ENCODE assay signal across 11 cellular contexts in genomic region chr7:47186316-47186715, GRCh38.
DNase-seq lines count a peak whose midpoint lies in the region; ATAC-seq and TF ChIP-seq lines count a peak whose summit lies in the region.
"Had no signal": no experiment of that assay in that cellular context is flagged by ENCODE, and none has a peak within 500 bp of the region (broad histone marks: within the 10 kb centered on the region; RNA-seq: fewer than 3 reads in every experiment).

No MANE protein-coding gene starts in this region.

- peak; percentile 93 for ATAC-seq in GM19025 (IDR thresholded peaks at IDR 0.05; ENCODE audit: low read depth, unreplicated experiment)
- ATAC-seq in HG02588 (IDR thresholded peaks at IDR 0.05; ENCODE audit: unreplicated experiment), result peak; percentile 95
- peak; percentile 83 for ATAC-seq in HG03565 (IDR thresholded peaks at IDR 0.05; ENCODE audit: unreplicated experiment)
- ATAC-seq: T-helper 17 cell had no signal

- WGBS in hepatocyte (ENCODE audit: low lambda C conversion rate, missing lambda C conversion rate), result 96% methylated on average over 5 of the region's 5 CpGs

- H3K9me2 ChIP-seq in hepatocyte (replicated peaks; ENCODE audit: insufficient read depth), result no peaks in the 10 kb centered on the region

- H3K9me3 ChIP-seq in hepatocyte (ENCODE audit: low read depth), result no peaks in the 10 kb centered on the region
- H3K9me3 ChIP-seq: colonic mucosa had no signal

- no peak overlapping the region for H3K4me3 ChIP-seq in hepatocyte
- H3K4me3 ChIP-seq: colonic mucosa had no signal

- DNase-seq in pons (ENCODE audit: low spot score), result peak; percentile 70
- no peak for DNase-seq in stimulated activated CD4-positive, alpha-beta T cell treated with anti-CD3 and anti-CD28 coated beads, Interleukin-12 subunit alpha, Interleukin-12 subunit beta, amount 100 ng/mL, for 4 hours
- DNase-seq in NCI-H1417 treated with DMSO at 0.1 percent for 48 hours (lab: John Stamatoyannopoulos, UW), result no peak
- no peak for DNase-seq in hepatocyte (ENCODE audit: low spot score)
- DNase-seq in NCI-H526 treated with DMSO at 0.1 percent for 48 hours (lab: John Stamatoyannopoulos, UW), result no peak
- DNase-seq: activated effector memory CD4-positive, alpha-beta T cell treated with Interleukin-2 at 50 U/mL for 16 hours; colonic mucosa; T-helper 17 cell had no signal

- H2AFZ ChIP-seq in hepatocyte, result no peak overlapping the region

- no peak overlapping the region for H3K4me2 ChIP-seq in hepatocyte

- TF ChIP-seq CTCF in hepatocyte (IDR thresholded peaks at IDR 0.05; ENCODE audit: poor library complexity), result no peak

- H3K4me1 ChIP-seq in hepatocyte (ENCODE audit: insufficient read depth), result no peaks in the 10 kb centered on the region

- no peak overlapping the region for H3K27ac ChIP-seq in hepatocyte
- H3K27ac ChIP-seq: colonic mucosa had no signal

- H3K36me3 ChIP-seq in hepatocyte (replicated peaks; ENCODE audit: insufficient read depth, low read depth), result no peaks in the 10 kb centered on the region
- H3K36me3 ChIP-seq: colonic mucosa had no signal

- no peaks in the 10 kb centered on the region for H4K20me1 ChIP-seq in hepatocyte (ENCODE audit: insufficient read depth, poor library complexity, severe bottlenecking)

- no peaks in the 10 kb centered on the region for H3K79me2 ChIP-seq in hepatocyte

- no peaks in the 10 kb centered on the region for H3K27me3 ChIP-seq in hepatocyte
- H3K27me3 ChIP-seq: colonic mucosa had no signal
